In genomic region chr5:165457854-165458481, GRCh38 we compare ENCODE assay signal across 9 cellular contexts.
DNase-seq lines count a peak whose midpoint lies in the region; ATAC-seq and TF ChIP-seq lines count a peak whose summit lies in the region.
"Had no signal": no experiment of that assay in that cellular context is flagged by ENCODE, and none has a peak within 500 bp of the region (broad histone marks: within the 10 kb centered on the region; RNA-seq: fewer than 3 reads in every experiment).

No MANE protein-coding gene starts in this region.

- H3K9me3 Mint-ChIP-seq in activated CD4-positive, alpha-beta memory T cell treated with anti-CD3 and anti-CD28 coated beads for 36 hours: peaks cover 2% of the 10 kb centered on the region
- H3K9me3 Mint-ChIP-seq: dendritic cell treated with granulocyte-macrophage colony-stimulating factor and Interleukin-4, amounts not matched to agents 40 ng/mL and 50 ng/mL, for 4 days had no signal

- intact Hi-C loops in activated CD4-positive, alpha-beta memory T cell treated with anti-CD3 and anti-CD28 coated beads for 36 hours (cut with micrococcal nuclease): no loop called here

- no peak overlapping the region for H3K4me3 ChIP-seq in BE2C (ENCODE audit: low read depth, low read length)

- H3K27me3 ChIP-seq in BE2C: no peaks in the 10 kb centered on the region

- DNase-seq in BE2C (peak; percentile 33), SK-MEL-5 (ENCODE audit: low read depth, low spot score) (peak; percentile 61), iPS-NIHi11 (ENCODE audit: low spot score) (peak; percentile 41), GDM1 (lab: John Stamatoyannopoulos, UW) (no peak)
- DNase-seq in activated naive CD4-positive, alpha-beta T cell (lab: John Stamatoyannopoulos, UW): no peak
- DNase-seq in activated CD4-positive, alpha-beta memory T cell treated with anti-CD3 and anti-CD28 coated beads for 36 hours: no peak

- no peak overlapping the region for H3K4me3 Mint-ChIP-seq in activated CD4-positive, alpha-beta memory T cell treated with anti-CD3 and anti-CD28 coated beads for 36 hours
- H3K4me3 Mint-ChIP-seq: dendritic cell treated with granulocyte-macrophage colony-stimulating factor and Interleukin-4, amounts not matched to agents 40 ng/mL and 50 ng/mL, for 4 days had no signal

- no peaks in the 10 kb centered on the region for H3K4me1 ChIP-seq in BE2C

- no peak overlapping the region for H3K27ac Mint-ChIP-seq in activated CD4-positive, alpha-beta memory T cell treated with anti-CD3 and anti-CD28 coated beads for 36 hours
- H3K27ac Mint-ChIP-seq: dendritic cell treated with granulocyte-macrophage colony-stimulating factor and Interleukin-4, amounts not matched to agents 40 ng/mL and 50 ng/mL, for 4 days had no signal

- CTCF ChIA-PET in activated CD4-positive, alpha-beta memory T cell treated with anti-CD3 and anti-CD28 coated beads for 36 hours (lab: Charles Lee): no interaction called here

- no peaks in the 10 kb centered on the region for H3K36me3 ChIP-seq in BE2C

- no peaks in the 10 kb centered on the region for H3K27me3 Mint-ChIP-seq in activated CD4-positive, alpha-beta memory T cell treated with anti-CD3 and anti-CD28 coated beads for 36 hours
- H3K27me3 Mint-ChIP-seq: dendritic cell treated with granulocyte-macrophage colony-stimulating factor and Interleukin-4, amounts not matched to agents 40 ng/mL and 50 ng/mL, for 4 days had no signal

- H3K9me3 ChIP-seq in BE2C: no peaks in the 10 kb centered on the region

- in situ Hi-C loops in SK-MEL-5 (cut with HindIII; ENCODE audit: low pct_unique_long_range_greater_than_20kb, low sequenced_read_pairs): no loop called here

- H3K4me1 Mint-ChIP-seq in activated CD4-positive, alpha-beta memory T cell treated with anti-CD3 and anti-CD28 coated beads for 36 hours (ENCODE audit: low read depth): no peaks in the 10 kb centered on the region

- peak; percentile 85 for TF ChIP-seq CTCF in BE2C (IDR thresholded peaks at IDR 0.05; ENCODE audit: low read depth, low read length)

- no peaks in the 10 kb centered on the region for H3K36me3 Mint-ChIP-seq in activated CD4-positive, alpha-beta memory T cell treated with anti-CD3 and anti-CD28 coated beads for 36 hours

- POLR2A ChIA-PET in activated CD4-positive, alpha-beta memory T cell treated with anti-CD3 and anti-CD28 coated beads for 36 hours (lab: Charles Lee): no interaction called here

- peak; percentile 56 for ATAC-seq in HG03103 (IDR thresholded peaks at IDR 0.05; ENCODE audit: low read depth, unreplicated experiment)
- no peak for ATAC-seq in HG02623 (IDR thresholded peaks at IDR 0.05; ENCODE audit: unreplicated experiment)

Comparison
In these comparisons a context has a peak if more than half of its experiments do, and no peak if none do; other contexts are left out.
1. DNase-seq: peak in BE2C (single experiment), SK-MEL-5 (single experiment) and iPS-NIHi11 (single experiment); none in activated naive CD4-positive, alpha-beta T cell (0 of 4), GDM1 (single experiment) and activated CD4-positive, alpha-beta memory T cell treated with anti-CD3 and anti-CD28 coated beads for 36 hours (single experiment).